ENCODE assay signal across 8 cellular contexts in the genomic region with DNA sequence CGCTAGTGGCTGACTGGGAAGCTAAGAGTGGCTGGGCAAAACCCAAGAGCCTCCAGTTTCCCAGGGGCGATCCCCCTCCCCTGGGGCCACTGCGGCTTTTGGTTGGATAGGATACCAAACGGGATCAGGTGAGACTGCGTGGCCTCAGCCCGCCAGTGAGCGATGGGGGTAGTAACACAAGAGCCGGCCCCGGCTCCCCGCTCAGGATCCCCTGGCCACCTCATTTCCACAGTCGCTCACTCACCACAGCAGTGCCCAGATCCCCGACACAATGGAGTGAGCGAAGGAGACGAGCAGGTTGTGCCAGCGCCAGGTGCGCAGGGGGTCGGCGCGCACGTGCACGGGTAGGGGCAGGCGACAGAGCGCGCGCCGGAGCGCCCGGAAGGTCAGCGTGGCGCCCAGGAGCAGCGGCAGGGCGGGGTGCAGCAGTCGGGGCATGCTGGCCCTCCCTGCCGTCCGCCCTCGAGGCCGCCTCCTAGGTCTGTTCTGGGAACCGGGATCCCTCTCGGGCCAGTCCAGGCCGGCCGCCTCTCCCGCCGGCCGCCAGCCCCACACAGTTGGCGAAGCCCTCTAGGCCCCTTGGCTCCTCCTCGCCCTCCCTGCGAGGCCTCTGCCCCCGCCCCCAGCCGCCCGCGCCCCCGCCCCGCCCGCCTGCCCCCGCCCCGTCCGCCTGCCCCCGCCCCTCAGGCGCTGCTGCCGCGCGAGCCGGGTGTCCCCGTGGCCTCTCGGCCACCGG. TPM values are rescaled to one million over a fixed set of nuclear protein-coding genes. Genes with fewer than 3 reads are reported as not detected.
DNase-seq lines count a peak whose midpoint lies in the region; ATAC-seq and TF ChIP-seq lines count a peak whose summit lies in the region.

A gene with protein sequence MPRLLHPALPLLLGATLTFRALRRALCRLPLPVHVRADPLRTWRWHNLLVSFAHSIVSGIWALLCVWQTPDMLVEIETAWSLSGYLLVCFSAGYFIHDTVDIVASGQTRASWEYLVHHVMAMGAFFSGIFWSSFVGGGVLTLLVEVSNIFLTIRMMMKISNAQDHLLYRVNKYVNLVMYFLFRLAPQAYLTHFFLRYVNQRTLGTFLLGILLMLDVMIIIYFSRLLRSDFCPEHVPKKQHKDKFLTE (minus strand): TSS at position 574 of the 736 bp plus-strand sequence. CDS start 136 bp downstream, at position 438.

- ATAC-seq in foreskin keratinocyte (peak; percentile 28), GM19395 (IDR thresholded peaks at IDR 0.05; ENCODE audit: unreplicated experiment) (no peak)

- H3K9me3 ChIP-seq in PC-9 (ENCODE audit: insufficient read depth, low read depth) (no peaks in the 10 kb centered on the region), osteoblast (ENCODE audit: low read depth, low read length) (no peaks in the 10 kb centered on the region)

- H3K9me2 ChIP-seq in PC-9 (ENCODE audit: insufficient read depth), result no peaks in the 10 kb centered on the region

- TF ChIP-seq EP300 in Ishikawa (IDR thresholded peaks at IDR 0.05; ENCODE audit: borderline replicate concordance), result peak; percentile 42

- H3K36me3 ChIP-seq in PC-9 (ENCODE audit: low read depth) (peaks cover 29% of the 10 kb centered on the region), osteoblast (ENCODE audit: insufficient read depth, low read length) (peaks cover 42% of the 10 kb centered on the region)

- peak; percentile 69 for DNase-seq in NK-92 treated with Interleukin-12 subunit alpha and Interleukin-12 subunit beta, amount 100 ng/mL, for 24 hours (lab: John Stamatoyannopoulos, UW)
- DNase-seq in NK-92 (lab: John Stamatoyannopoulos, UW; ENCODE audit: unreplicated experiment) (no peak), PC-9 (peak; percentile 69 to 84), foreskin keratinocyte (peak; percentile 61 to 81), osteoblast (ENCODE audit: insufficient read length, low spot score, missing footprints) (peak; percentile 97)
- peak; percentile 76 for DNase-seq in activated naive CD4-positive, alpha-beta T cell treated with Interleukin-2 at 50 U/mL for 16 hours

- H3K4me1 ChIP-seq in PC-9 (replicated peaks; ENCODE audit: insufficient read depth) (peaks cover 51% of the 10 kb centered on the region), foreskin keratinocyte (peaks cover 3% of the 10 kb centered on the region), osteoblast (ENCODE audit: insufficient read depth, low read length) (peaks cover 43% of the 10 kb centered on the region)

- BruUV-seq in PC-9 (replicated peaks; lab: Mats Ljungman, UMichigan), result no TSS peak

- peaks cover 79% of the 10 kb centered on the region for H3F3A ChIP-seq in PC-9 (ENCODE audit: insufficient read depth, low read depth)

- TF ChIP-seq RAD21 in Ishikawa (IDR thresholded peaks at IDR 0.05; ENCODE audit: low read depth), result no peak; the same call in 1 of the 2 replicates

- peak within 1 kb of the TSS; percentile 88 for H2AFZ ChIP-seq in PC-9
- peak within 1 kb of the TSS; percentile 89 for H2AFZ ChIP-seq in osteoblast (ENCODE audit: low read length)

- TF ChIP-seq CTCF in PC-9 (conservative IDR thresholded peaks at IDR 0.05), result no peak
- TF ChIP-seq CTCF in foreskin keratinocyte (conservative IDR thresholded peaks at IDR 0.05), result peak; percentile 4
- no peak for TF ChIP-seq CTCF in osteoblast (IDR thresholded peaks at IDR 0.05; ENCODE audit: extremely low read depth, low read depth, low read length)

- CTCF ChIA-PET in PC-9 (lab: Charles Lee), result interaction anchor here (0.6 to 3.5 kb wide), 11 partner anchors 10 to 226 kb away, joined by 3 to 60 read pairs (median 4); a partner anchor contains a TSS

- no peaks in the 10 kb centered on the region for H3K27me3 ChIP-seq in PC-9 (ENCODE audit: insufficient read depth, low read depth)
- no peaks in the 10 kb centered on the region for H3K27me3 ChIP-seq in foreskin keratinocyte
- H3K27me3 ChIP-seq in osteoblast (ENCODE audit: insufficient read depth, low read length), result no peaks in the 10 kb centered on the region

- H3K4me2 ChIP-seq in PC-9 (peak within 1 kb of the TSS; percentile 97), osteoblast (ENCODE audit: insufficient read depth, low read length) (peak within 1 kb of the TSS; percentile 100)

- H4K20me1 ChIP-seq in PC-9 (ENCODE audit: insufficient read depth) (peaks cover 42% of the 10 kb centered on the region), osteoblast (ENCODE audit: insufficient read depth, low read length) (peaks cover 34% of the 10 kb centered on the region)

- POLR2A ChIA-PET in PC-9 (lab: Charles Lee; ENCODE audit: unreplicated experiment), result interaction anchor here (0.6 to 3.5 kb wide), 5 partner anchors 15 to 29 kb away, joined by 3 to 75 read pairs (median 7); a partner anchor contains a TSS

- intact Hi-C loops in PC-9 (cut with micrococcal nuclease; ENCODE audit: unreplicated experiment), result loop anchor here (10.0 kb wide), 1 partner anchor 389 kb away; no protein-coding TSS in a partner anchor

- H3K4me3 ChIP-seq in PC-9 (peak within 1 kb of the TSS; percentile 87), osteoblast (ENCODE audit: insufficient read depth, low read length) (peak within 1 kb of the TSS; percentile 79)

- peak within 1 kb of the TSS; percentile 97 for H3K27ac ChIP-seq in PC-9
- H3K27ac ChIP-seq in foreskin keratinocyte, result peak within 1 kb of the TSS; percentile 99
- H3K27ac ChIP-seq in osteoblast (ENCODE audit: low read depth, low read length), result peak within 1 kb of the TSS; percentile 51

- H3K79me2 ChIP-seq in PC-9 (ENCODE audit: low read depth), result peaks cover 53% of the 10 kb centered on the region
- H3K79me2 ChIP-seq in osteoblast (ENCODE audit: insufficient read depth, low read length), result peaks cover 25% of the 10 kb centered on the region

TF ChIP-seq in Ishikawa, 13 proteins besides CTCF, POLR2A, EP300 and RAD21:
- TF ChIP-seq, protein P1, sequence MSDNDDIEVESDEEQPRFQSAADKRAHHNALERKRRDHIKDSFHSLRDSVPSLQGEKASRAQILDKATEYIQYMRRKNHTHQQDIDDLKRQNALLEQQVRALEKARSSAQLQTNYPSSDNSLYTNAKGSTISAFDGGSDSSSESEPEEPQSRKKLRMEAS (IDR thresholded peaks at IDR 0.05), result peak; percentile 98
- TF ChIP-seq, protein P2, sequence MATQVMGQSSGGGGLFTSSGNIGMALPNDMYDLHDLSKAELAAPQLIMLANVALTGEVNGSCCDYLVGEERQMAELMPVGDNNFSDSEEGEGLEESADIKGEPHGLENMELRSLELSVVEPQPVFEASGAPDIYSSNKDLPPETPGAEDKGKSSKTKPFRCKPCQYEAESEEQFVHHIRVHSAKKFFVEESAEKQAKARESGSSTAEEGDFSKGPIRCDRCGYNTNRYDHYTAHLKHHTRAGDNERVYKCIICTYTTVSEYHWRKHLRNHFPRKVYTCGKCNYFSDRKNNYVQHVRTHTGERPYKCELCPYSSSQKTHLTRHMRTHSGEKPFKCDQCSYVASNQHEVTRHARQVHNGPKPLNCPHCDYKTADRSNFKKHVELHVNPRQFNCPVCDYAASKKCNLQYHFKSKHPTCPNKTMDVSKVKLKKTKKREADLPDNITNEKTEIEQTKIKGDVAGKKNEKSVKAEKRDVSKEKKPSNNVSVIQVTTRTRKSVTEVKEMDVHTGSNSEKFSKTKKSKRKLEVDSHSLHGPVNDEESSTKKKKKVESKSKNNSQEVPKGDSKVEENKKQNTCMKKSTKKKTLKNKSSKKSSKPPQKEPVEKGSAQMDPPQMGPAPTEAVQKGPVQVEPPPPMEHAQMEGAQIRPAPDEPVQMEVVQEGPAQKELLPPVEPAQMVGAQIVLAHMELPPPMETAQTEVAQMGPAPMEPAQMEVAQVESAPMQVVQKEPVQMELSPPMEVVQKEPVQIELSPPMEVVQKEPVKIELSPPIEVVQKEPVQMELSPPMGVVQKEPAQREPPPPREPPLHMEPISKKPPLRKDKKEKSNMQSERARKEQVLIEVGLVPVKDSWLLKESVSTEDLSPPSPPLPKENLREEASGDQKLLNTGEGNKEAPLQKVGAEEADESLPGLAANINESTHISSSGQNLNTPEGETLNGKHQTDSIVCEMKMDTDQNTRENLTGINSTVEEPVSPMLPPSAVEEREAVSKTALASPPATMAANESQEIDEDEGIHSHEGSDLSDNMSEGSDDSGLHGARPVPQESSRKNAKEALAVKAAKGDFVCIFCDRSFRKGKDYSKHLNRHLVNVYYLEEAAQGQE (IDR thresholded peaks at IDR 0.05; ENCODE audit: low read depth), result no peak
- peak; percentile 78 for TF ChIP-seq YY1 (IDR thresholded peaks at IDR 0.05; ENCODE audit: low read depth)
- TF ChIP-seq, protein P3, sequence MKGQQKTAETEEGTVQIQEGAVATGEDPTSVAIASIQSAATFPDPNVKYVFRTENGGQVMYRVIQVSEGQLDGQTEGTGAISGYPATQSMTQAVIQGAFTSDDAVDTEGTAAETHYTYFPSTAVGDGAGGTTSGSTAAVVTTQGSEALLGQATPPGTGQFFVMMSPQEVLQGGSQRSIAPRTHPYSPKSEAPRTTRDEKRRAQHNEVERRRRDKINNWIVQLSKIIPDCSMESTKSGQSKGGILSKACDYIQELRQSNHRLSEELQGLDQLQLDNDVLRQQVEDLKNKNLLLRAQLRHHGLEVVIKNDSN (IDR thresholded peaks at IDR 0.05), result peak; percentile 70
- TF ChIP-seq TAF1 (IDR thresholded peaks at IDR 0.05; ENCODE audit: low read depth), result peak; percentile 64
- 0 out of 2 replicates have a peak, but pooled peaks have one; percentile 47 for TF ChIP-seq TEAD4 (IDR thresholded peaks at IDR 0.05)
- TF ChIP-seq TCF12 (IDR thresholded peaks at IDR 0.05; ENCODE audit: low read depth), result peak; percentile 64
- TF ChIP-seq CREB1 (IDR thresholded peaks at IDR 0.05; ENCODE audit: low read depth), result no peak
- no peak for TF ChIP-seq EGR1 (IDR thresholded peaks at IDR 0.05)
- peak; percentile 72 for TF ChIP-seq NFIC (IDR thresholded peaks at IDR 0.05)
- 0 out of 2 replicates have a peak, but pooled peaks have one; percentile 6 for TF ChIP-seq FOXM1 (IDR thresholded peaks at IDR 0.05; ENCODE audit: borderline replicate concordance, low read depth)
- TF ChIP-seq CEBPB (IDR thresholded peaks at IDR 0.05), result 0 out of 2 replicates have a peak, but pooled peaks have one; percentile 1
- peak; percentile 22 for TF ChIP-seq ZBTB7A (IDR thresholded peaks at IDR 0.05; ENCODE audit: low read depth)

RNA-seq across cellular contexts. Expression of the gene that starts here (rescaled TPM):
- total RNA-seq in PC-9 (2021), result 14.7 and 19.4 TPM in 2 replicates
- total RNA-seq in foreskin keratinocyte, result 11.2 and 17.1 TPM in 2 replicates
- polyA plus RNA-seq in foreskin keratinocyte, result 17.7 and 19.4 TPM in 2 replicates
- 3.2 and 4.0 TPM in 2 replicates for total RNA-seq in osteoblast
